In genomic region chr1:203022853-203023252, GRCh38 we compare ENCODE assay signal across 9 cellular contexts. TPM values are rescaled to one million over a fixed set of nuclear protein-coding genes. Genes with fewer than 3 reads are reported as not detected.
A peak's percentile ranks its signal among the peaks of the same experiment; 100 is the strongest.
DNase-seq lines count a peak whose midpoint lies in the region; ATAC-seq, FAIRE-seq and TF ChIP-seq lines count a peak whose summit lies in the region.
"Not testable (repeated sequence)": the region's sequence is repeated elsewhere in the genome, so short reads cannot be mapped to it uniquely, and the experiment has no call there.
"Had no signal": no experiment of that assay in that cellular context is flagged by ENCODE, and none has a peak within 500 bp of the region (broad histone marks: within the 10 kb centered on the region; RNA-seq: fewer than 3 reads in every experiment).

No MANE protein-coding gene starts in this region.

- FAIRE-seq in GM19239 (lab: Jason Lieb, UNC) (peak; percentile 82), HTR-8/SVneo (lab: Jason Lieb, UNC) (peak; percentile 55), H1 (lab: Jason Lieb, UNC) (peak; percentile 94)

- H3K56ac ChIP-seq in H1 (replicated peaks; ENCODE audit: insufficient read length, low read depth, low read length), result not testable (repeated sequence)

- not testable (repeated sequence) for H3K14ac ChIP-seq in H1 (ENCODE audit: insufficient read length)

- H3K4me1 ChIP-seq in H1 (replicated peaks in 1 of 4; ENCODE audit: control insufficient read depth in 3 of 4, insufficient read depth in 4 of 4, low read length in 3 of 4), result peaks cover 4 to 10% (median 6%) of the 10 kb centered on the region in 4 experiments; a peak in 6 of 7 replicates
- not testable (repeated sequence) for H3K4me1 ChIP-seq in psoas muscle

- not testable (repeated sequence) for H3K4me2 ChIP-seq in H1 (ENCODE audit: insufficient read depth in 1 of 2, low read depth in 2 of 2, low read length in 2 of 2)

- not testable (repeated sequence) for H3K23ac ChIP-seq in H1 (ENCODE audit: insufficient read length)

- H3K9ac ChIP-seq in H1 (replicated peaks in 1 of 4; ENCODE audit: extremely low read depth in 1 of 4, low read depth in 3 of 4, low read length in 3 of 4), result not testable (repeated sequence)

- not testable (repeated sequence) for H3K27ac ChIP-seq in RWPE1; H1 (ENCODE audit: low read depth, low read length); psoas muscle

- not testable (repeated sequence) for H2BK15ac ChIP-seq in H1 (ENCODE audit: low read length)

- H4K20me1 ChIP-seq in H1 (replicated peaks in 1 of 2; ENCODE audit: control insufficient read depth in 1 of 2, insufficient read depth in 2 of 2, low read length in 2 of 2), result not testable (repeated sequence)

- H4K91ac ChIP-seq in H1 (replicated peaks; ENCODE audit: insufficient read length, low read length), result not testable (repeated sequence)

- not testable (repeated sequence) for H3K4ac ChIP-seq in H1 (replicated peaks; ENCODE audit: insufficient read length, low read depth, low read length)

- H3K9me3 ChIP-seq in H1 (ENCODE audit: insufficient read depth in 2 of 2, low read depth in 1 of 2, low read length in 1 of 2); psoas muscle: not testable (repeated sequence)

- H4K5ac ChIP-seq in H1 (ENCODE audit: insufficient read length, low read depth, low read length), result not testable (repeated sequence)

- TF ChIP-seq RAD21 in H1 (IDR thresholded peaks at IDR 0.05 in 1 of 2, conservative IDR thresholded peaks at IDR 0.05 in 1 of 2; ENCODE audit: low read depth in 2 of 2, low read length in 2 of 2), result not testable (repeated sequence)

- H3K79me2 ChIP-seq in H1 (ENCODE audit: control insufficient read depth in 1 of 2, insufficient read depth in 2 of 2, low read length in 2 of 2), result not testable (repeated sequence)

- not testable (repeated sequence) for TF ChIP-seq EP300 in H1 (IDR thresholded peaks at IDR 0.05; ENCODE audit: borderline replicate concordance in 1 of 2, low read depth in 2 of 2, low read length in 2 of 2)

- TF ChIP-seq CTCF in CD14-positive monocyte (IDR thresholded peaks at IDR 0.05) (peak; percentile 22), RWPE1 (conservative IDR thresholded peaks at IDR 0.05; ENCODE audit: low read depth) (peak; percentile 20; the same call in 1 of the 2 replicates)
- peak; percentile 12 for TF ChIP-seq CTCF in activated CD8-positive, alpha-beta T cell treated with anti-CD3 and anti-CD28 coated beads for 36 hours (IDR thresholded peaks at IDR 0.05)
- TF ChIP-seq CTCF in H1 (IDR thresholded peaks at IDR 0.05; ENCODE audit: control extremely low read depth in 1 of 3, insufficient read depth in 1 of 3, low read depth in 1 of 3, low read length in 3 of 3); psoas muscle (IDR thresholded peaks at IDR 0.05): not testable (repeated sequence)

- H3K36me3 ChIP-seq in H1 (ENCODE audit: control insufficient read depth in 2 of 4, insufficient read depth in 4 of 4, low read length in 3 of 4) (peaks cover 24 to 56% (median 46%) of the 10 kb centered on the region in 4 experiments), psoas muscle (ENCODE audit: insufficient read depth in 1 of 2, low read depth in 1 of 2) (peaks cover 15 to 67% of the 10 kb centered on the region in 2 donors)

- H3K4me1 Mint-ChIP-seq in CD14-positive monocyte, result peaks cover 12% of the 10 kb centered on the region
- H3K4me1 Mint-ChIP-seq in activated CD8-positive, alpha-beta T cell treated with anti-CD3 and anti-CD28 coated beads for 36 hours (ENCODE audit: low read depth), result peaks cover 12% of the 10 kb centered on the region

- H3K36me3 Mint-ChIP-seq in CD14-positive monocyte, result peaks cover 63 to 66% of the 10 kb centered on the region in 2 donors
- H3K36me3 Mint-ChIP-seq in activated CD8-positive, alpha-beta T cell treated with anti-CD3 and anti-CD28 coated beads for 36 hours (ENCODE audit: low read depth), result peaks cover 39% of the 10 kb centered on the region

- H3K27me3 ChIP-seq in H1 (replicated peaks in 1 of 4; ENCODE audit: control insufficient read depth in 3 of 4, extremely low read depth in 1 of 4, insufficient read depth in 3 of 4, low read length in 3 of 4), result peaks cover 7 to 19% (median 12%) of the 10 kb centered on the region in 4 experiments
- H3K27me3 ChIP-seq in psoas muscle (ENCODE audit: insufficient read depth in 3 of 3, low read length in 2 of 3), result not testable (repeated sequence)

- not testable (repeated sequence) for DNase-seq in CD14-positive monocyte (ENCODE audit: low spot score); GM19239 (ENCODE audit: insufficient read length, low spot score); HTR-8/SVneo (ENCODE audit: insufficient read length, low spot score); RWPE1 (ENCODE audit: low spot score); activated CD8-positive, alpha-beta T cell treated with anti-CD3 and anti-CD28 coated beads for 36 hours; H1 (ENCODE audit: low read depth in 1 of 2, low spot score in 2 of 2); left colon; psoas muscle

- H3K4me3 ChIP-seq in H1 (ENCODE audit: extremely low read depth in 1 of 4, insufficient read depth in 2 of 4, low read depth in 3 of 4, low read length in 4 of 4); psoas muscle: not testable (repeated sequence)

- TF ChIP-seq POLR2A in H1 (IDR thresholded peaks at IDR 0.05; ENCODE audit: control extremely low read depth in 1 of 2, low read depth in 2 of 2, low read length in 2 of 2), result not testable (repeated sequence)

- not testable (repeated sequence) for ATAC-seq in activated CD8-positive, alpha-beta T cell treated with anti-CD3 and anti-CD28 coated beads for 36 hours
- ATAC-seq in left colon (peak; percentile 22), psoas muscle (peak in 3 of 4 donors; percentile 24 to 42 (median 37))

- intact Hi-C loops in CD14-positive monocyte (cut with micrococcal nuclease); activated CD8-positive, alpha-beta T cell treated with anti-CD3 and anti-CD28 coated beads for 36 hours (cut with micrococcal nuclease); left colon (cut with DNase I, micrococcal nuclease); psoas muscle (cut with DNase I): not testable (repeated sequence)

- H2BK12ac ChIP-seq in H1 (ENCODE audit: low read depth, low read length), result not testable (repeated sequence)

- POLR2A ChIA-PET in RWPE1 (lab: Yijun Ruan, JAX; ENCODE audit: low non-redundant PET), result interaction anchor here (0.7 kb wide), 1 partner anchor 1087 kb away, joined by 3 read pairs; no protein-coding TSS in a partner anchor
- POLR2A ChIA-PET in activated CD8-positive, alpha-beta T cell treated with anti-CD3 and anti-CD28 coated beads for 36 hours (lab: Charles Lee), result interaction anchor here (2.7 kb wide), 1 partner anchor 15 kb away, joined by 15 read pairs; the partner anchor contains the start of gene TMEM183A
- POLR2A ChIA-PET in H1 (lab: Charles Lee; ENCODE audit: partially characterized antibody), result interaction anchor here (1.0 to 2.0 kb wide), 5 partner anchors 10 to 18 kb away, joined by 3 to 6 read pairs (median 4); no protein-coding TSS in a partner anchor

- peaks cover 12% of the 10 kb centered on the region for H3K23me2 ChIP-seq in H1 (ENCODE audit: low read depth, low read length)

- 97% methylated on average over 5 of the region's 10 CpGs; no CpG with 5 or more reads in 1 of the 2 experiments for WGBS in H1 (ENCODE audit: extremely low coverage in 1 of 2, insufficient coverage in 1 of 2, insufficient read length in 1 of 2, insufficient replicate concordance in 2 of 2, low coverage in 1 of 2, low lambda C conversion rate in 2 of 2, missing lambda C conversion rate in 1 of 2), 2 experiments
- WGBS in psoas muscle, 3 donors, result 89 to 92% (median 92%) methylated on average over 3 to 4 of the region's 10 CpGs

- CTCF ChIA-PET in RWPE1 (lab: Yijun Ruan, JAX) (interaction anchor here (0.6 to 2.1 kb wide), 2 partner anchors 17 to 1191 kb away, joined by 4 to 7 read pairs; partner anchors contain the start of gene GOLT1A), H1 (lab: Charles Lee; ENCODE audit: partially characterized antibody) (interaction anchor here (0.6 to 2.7 kb wide), 16 partner anchors 9 to 433 kb away, joined by 3 to 12 read pairs (median 4); no protein-coding TSS in a partner anchor)
- CTCF ChIA-PET in activated CD8-positive, alpha-beta T cell treated with anti-CD3 and anti-CD28 coated beads for 36 hours (lab: Charles Lee), result interaction anchor here (1.3 to 2.9 kb wide), 5 partner anchors 12 to 245 kb away, joined by 3 to 12 read pairs (median 6); partner anchors contain the start of gene TMEM183A

- H2BK120ac ChIP-seq in H1 (replicated peaks; ENCODE audit: low read depth, low read length), result not testable (repeated sequence)

- not testable (repeated sequence) for H2BK20ac ChIP-seq in H1 (ENCODE audit: low read length)

- not testable (repeated sequence) for H2AK5ac ChIP-seq in H1 (ENCODE audit: low read depth, low read length)

- not testable (repeated sequence) for H3K4me3 Mint-ChIP-seq in CD14-positive monocyte; activated CD8-positive, alpha-beta T cell treated with anti-CD3 and anti-CD28 coated beads for 36 hours

- H2AFZ ChIP-seq in H1 (ENCODE audit: low read length), result not testable (repeated sequence)

- H3K9me3 Mint-ChIP-seq in CD14-positive monocyte; activated CD8-positive, alpha-beta T cell treated with anti-CD3 and anti-CD28 coated beads for 36 hours: not testable (repeated sequence)

- not testable (repeated sequence) for H2BK5ac ChIP-seq in H1 (ENCODE audit: low read depth, low read length)

- not testable (repeated sequence) for H3K27ac Mint-ChIP-seq in CD14-positive monocyte; activated CD8-positive, alpha-beta T cell treated with anti-CD3 and anti-CD28 coated beads for 36 hours

- not testable (repeated sequence) for H3K18ac ChIP-seq in H1 (ENCODE audit: extremely low read depth, low read length)

- H3K79me1 ChIP-seq in H1 (ENCODE audit: low read depth, low read length), result not testable (repeated sequence)

- H4K8ac ChIP-seq in H1 (ENCODE audit: extremely low read depth, insufficient read depth, low read length), result not testable (repeated sequence)

- H3K27me3 Mint-ChIP-seq in CD14-positive monocyte (ENCODE audit: low read depth in 3 of 3), result peaks cover 14 to 18% (median 15%) of the 10 kb centered on the region in 3 donors
- H3K27me3 Mint-ChIP-seq in activated CD8-positive, alpha-beta T cell treated with anti-CD3 and anti-CD28 coated beads for 36 hours, result not testable (repeated sequence)

RNA-seq across cellular contexts. Expression of gene PPFIA4, which starts 3.4 kb away (rescaled TPM):
- 1 to 10 TPM in 1 of 2 donors, under 1 TPM in 1; 0.52 to 1.0 TPM for polyA plus RNA-seq in CD14-positive monocyte
- 10 to 100 TPM; 78.8 to 79.9 TPM for total RNA-seq in activated CD8-positive, alpha-beta T cell treated with anti-CD3 and anti-CD28 coated beads for 36 hours
- 7.0 and 9.9 TPM in 2 replicates for total RNA-seq in H1 (2021; fragmentation: NEBNext Ultra II Directional; extraction: Animal tissue kit (Norgen Biotek cat#: 25700))
- 9.0 and 12.5 TPM in 2 replicates for polyA plus RNA-seq in H1 (2011; rRNA removed)
- 22.1 TPM for polyA plus RNA-seq in H1 (2011; cell fraction: cytosol; rRNA removed)
- polyA plus RNA-seq in H1 (2011; cell fraction: nucleus; rRNA removed), result 186 TPM
- 10.0 to 15.4 TPM (median 12.6 TPM) in 4 replicates for polyA plus RNA-seq in H1 (2012, experiment 1 of 2)
- 1.9 TPM for polyA plus RNA-seq in H1 (2012, experiment 2 of 2)
- 5.7 TPM for polyA plus RNA-seq in H1 (2013, experiment 1 of 2)
- polyA plus RNA-seq in H1 (2013, experiment 2 of 2), result 3.7 TPM
- polyA minus RNA-seq in H1 (2011; rRNA and poly(A)+ RNA removed), result 9.0 and 14.0 TPM in 2 replicates
- 11.4 TPM for polyA minus RNA-seq in H1 (2011; cell fraction: cytosol; rRNA and poly(A)+ RNA removed)
- 37.6 TPM for polyA minus RNA-seq in H1 (2011; cell fraction: nucleus; rRNA and poly(A)+ RNA removed)
- 1 to 10 TPM in 1 of 2 donors, under 1 TPM in 1; 0.58 to 1.7 TPM for total RNA-seq in left colon
- total RNA-seq in psoas muscle, result 10 to 100 TPM; 29.1 to 99.8 (median 51.5) TPM
- 10 to 100 TPM in 2 of 3 donors, 1 to 10 TPM in 1; 8.3 to 28.3 (median 14.1) TPM for polyA plus RNA-seq in psoas muscle
- polyA plus RNA-seq: CD8-positive, alpha-beta memory T cell had no signal

RNA-seq across cellular contexts. Expression of gene TMEM183A, which starts 15.7 kb away (rescaled TPM):
- polyA plus RNA-seq in CD14-positive monocyte (10 to 100 TPM; 60.5 to 70.0 TPM), H1 (2011; rRNA removed) (160 and 173 TPM in 2 replicates), psoas muscle (10 to 100 TPM; 19.0 to 33.9 (median 29.9) TPM)
- total RNA-seq in activated CD8-positive, alpha-beta T cell treated with anti-CD3 and anti-CD28 coated beads for 36 hours, result 10 to 100 TPM; 76.5 to 82.2 TPM
- 107 TPM in 2 replicates for total RNA-seq in H1 (2021; fragmentation: NEBNext Ultra II Directional; extraction: Animal tissue kit (Norgen Biotek cat#: 25700))
- 145 TPM for polyA plus RNA-seq in H1 (2011; cell fraction: cytosol; rRNA removed)
- polyA plus RNA-seq in H1 (2011; cell fraction: nucleus; rRNA removed), result 139 TPM
- polyA plus RNA-seq in H1 (2012, experiment 1 of 2), result 74.7 to 91.0 TPM (median 88.0 TPM) in 4 replicates
- 75.9 TPM for polyA plus RNA-seq in H1 (2012, experiment 2 of 2)
- 66.1 TPM for polyA plus RNA-seq in H1 (2013, experiment 1 of 2)
- 65.5 TPM for polyA plus RNA-seq in H1 (2013, experiment 2 of 2)
- 169 and 202 TPM in 2 replicates for polyA minus RNA-seq in H1 (2011; rRNA and poly(A)+ RNA removed)
- polyA minus RNA-seq in H1 (2011; cell fraction: cytosol; rRNA and poly(A)+ RNA removed), result 46.2 TPM
- 65.6 TPM for polyA minus RNA-seq in H1 (2011; cell fraction: nucleus; rRNA and poly(A)+ RNA removed)
- total RNA-seq in left colon (10 to 100 TPM; 91.5 to 97.1 TPM), psoas muscle (10 to 100 TPM; 17.1 to 25.6 (median 19.2) TPM)

RNA-seq across cellular contexts. Expression of gene CYB5R1, which starts 55.8 kb away (rescaled TPM):
- polyA plus RNA-seq in CD14-positive monocyte (10 to 100 TPM; 65.0 to 70.5 TPM), H1 (2011; rRNA removed) (11.9 and 14.3 TPM in 2 replicates), psoas muscle (100 to 1,000 TPM; 255 to 500 (median 354) TPM)
- total RNA-seq in activated CD8-positive, alpha-beta T cell treated with anti-CD3 and anti-CD28 coated beads for 36 hours, result 10 to 100 TPM; 13.6 to 14.0 TPM
- total RNA-seq in H1 (2021; fragmentation: NEBNext Ultra II Directional; extraction: Animal tissue kit (Norgen Biotek cat#: 25700)), result 14.3 and 17.1 TPM in 2 replicates
- 15.7 TPM for polyA plus RNA-seq in H1 (2011; cell fraction: cytosol; rRNA removed)
- 27.8 TPM for polyA plus RNA-seq in H1 (2011; cell fraction: nucleus; rRNA removed)
- 14.8 to 18.8 TPM (median 17.9 TPM) in 4 replicates for polyA plus RNA-seq in H1 (2012, experiment 1 of 2)
- polyA plus RNA-seq in H1 (2012, experiment 2 of 2), result 14.5 TPM
- 19.6 TPM for polyA plus RNA-seq in H1 (2013, experiment 1 of 2)
- polyA plus RNA-seq in H1 (2013, experiment 2 of 2), result 20.9 TPM
- polyA minus RNA-seq in H1 (2011; rRNA and poly(A)+ RNA removed), result 18.8 and 20.4 TPM in 2 replicates
- 10.9 TPM for polyA minus RNA-seq in H1 (2011; cell fraction: cytosol; rRNA and poly(A)+ RNA removed)
- polyA minus RNA-seq in H1 (2011; cell fraction: nucleus; rRNA and poly(A)+ RNA removed), result 19.4 TPM
- total RNA-seq in left colon (10 to 100 TPM; 21.2 to 31.9 TPM), psoas muscle (100 to 1,000 TPM; 395 to 772 (median 630) TPM)

Comparison
In these comparisons a context has a peak if more than half of its experiments do, and no peak if none do; other contexts are left out.
1. RNA of gene CYB5R1, which starts 55.8 kb away (total RNA-seq): 395 to 772 TPM in psoas muscle; 21.2 to 31.9 TPM in left colon, 14.3 to 17.1 TPM in H1 and 13.6 to 14.0 TPM in activated CD8-positive, alpha-beta T cell treated with anti-CD3 and anti-CD28 coated beads for 36 hours; every median in the first group is over 10 times any median in the second.